Comparison of ENCODE assay signal across 16 cellular contexts in genomic region chr4:86720508-86721068, GRCh38.
DNase-seq lines count a peak whose midpoint lies in the region; ATAC-seq lines count a peak whose summit lies in the region.
"Had no signal": no experiment of that assay in that cellular context is flagged by ENCODE, and none has a peak within 500 bp of the region (broad histone marks: within the 10 kb centered on the region; RNA-seq: fewer than 3 reads in every experiment).

No MANE protein-coding gene starts in this region.

- POLR2A ChIA-PET in T-cell (lab: Charles Lee) = no interaction called here

- CTCF ChIA-PET in T-cell (lab: Charles Lee) = no interaction called here

- H3K27ac Mint-ChIP-seq in T-cell = no peak overlapping the region
- H3K27ac Mint-ChIP-seq: CD14-positive monocyte, endodermal cell had no signal

- no peak for ATAC-seq in HG02678 (IDR thresholded peaks at IDR 0.05; ENCODE audit: unreplicated experiment)
- ATAC-seq in GM19328 (IDR thresholded peaks at IDR 0.05; ENCODE audit: unreplicated experiment) = no peak
- ATAC-seq in T-cell (replicated peaks in 1 of 4) = no peak
- ATAC-seq: heart right ventricle, Right ventricle myocardium inferior had no signal

- H3K27me3 Mint-ChIP-seq in T-cell = peaks cover 0 to 4% of the 10 kb centered on the region in 2 donors

- no peak overlapping the region for H3K4me3 Mint-ChIP-seq in T-cell
- H3K4me3 Mint-ChIP-seq: CD14-positive monocyte, endodermal cell had no signal

- peaks cover 0 to 3% (median 0%) of the 10 kb centered on the region in 3 donors for H3K4me1 Mint-ChIP-seq in T-cell
- H3K4me1 Mint-ChIP-seq: CD14-positive monocyte had no signal

- DNase-seq in HCEC 1CT = peak; percentile 9
- peak; percentile 33 for DNase-seq in astrocyte of the hippocampus (ENCODE audit: low read depth, low spot score)
- DNase-seq in foreskin melanocyte = peak; percentile 95
- DNase-seq in stromal cell of bone marrow (ENCODE audit: low read depth) = peak; percentile 38
- no peak for DNase-seq in SIG-M5 (lab: John Stamatoyannopoulos, UW)
- DNase-seq in T-cell = no peak
- DNase-seq: activated CD4-positive, alpha-beta T cell treated with anti-CD3 and anti-CD28 coated beads, Interleukin-2, amount 50 U/mL, for 4 hours; aorta; endodermal cell; heart right ventricle; kidney glomerular epithelial cell; NCI-H82 had no signal

- H3K36me3 Mint-ChIP-seq in T-cell = no peaks in the 10 kb centered on the region
- H3K36me3 Mint-ChIP-seq: CD14-positive monocyte had no signal

- peaks cover 6 to 8% (median 6%) of the 10 kb centered on the region in 3 donors for H3K9me3 Mint-ChIP-seq in T-cell

Comparison
In these comparisons a context has a peak if more than half of its experiments do, and no peak if none do; other contexts are left out.
1. DNase-seq: peak in HCEC 1CT (single experiment), astrocyte of the hippocampus (single experiment), foreskin melanocyte (single experiment) and stromal cell of bone marrow (single experiment); none in SIG-M5 (single experiment) and T-cell (0 of 34).